7 cellular contexts compared by ENCODE assay signal in the genomic region with DNA sequence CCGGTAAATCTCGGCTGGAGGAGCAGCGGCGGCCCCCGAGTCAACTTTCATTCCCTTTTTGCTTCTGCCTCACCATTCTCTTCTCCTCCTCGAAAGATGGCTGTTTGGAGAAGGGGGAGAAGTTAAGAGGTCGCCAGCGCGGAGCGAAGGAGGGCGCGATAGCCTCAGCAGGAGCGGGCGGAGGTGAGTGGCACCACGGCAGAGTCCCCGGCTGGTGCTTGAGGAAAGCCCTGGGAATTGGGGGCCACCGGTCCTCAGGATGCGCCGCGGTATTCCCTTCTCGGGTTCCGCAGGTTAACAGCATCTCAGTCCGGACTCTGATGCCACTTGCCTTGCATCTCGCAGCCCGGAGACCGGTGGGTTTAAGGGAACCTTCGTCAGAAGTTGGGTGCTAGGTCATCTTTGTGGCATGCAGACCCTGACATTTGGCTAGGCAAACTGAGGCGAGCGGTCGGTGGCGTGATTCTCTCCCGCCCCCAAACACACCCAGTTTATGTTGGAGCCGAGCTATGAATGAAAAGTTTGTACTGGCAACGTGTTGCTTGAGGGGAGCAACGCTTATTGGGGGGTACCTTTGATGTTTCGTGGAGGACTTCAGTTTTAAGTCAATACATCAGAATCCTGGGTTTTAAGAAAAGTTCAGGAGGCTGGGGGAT. TPM values are rescaled to one million over a fixed set of nuclear protein-coding genes. Genes with fewer than 3 reads are reported as not detected.
DNase-seq lines count a peak whose midpoint lies in the region; ATAC-seq and TF ChIP-seq lines count a peak whose summit lies in the region.

No MANE protein-coding gene starts in this region.

- H3K9me3 Mint-ChIP-seq in neural crest cell, result no peaks in the 10 kb centered on the region

- peaks cover 15% of the 10 kb centered on the region for H3K4me1 Mint-ChIP-seq in neural crest cell

- H3K4me3 Mint-ChIP-seq in neural crest cell, result peak overlapping the region; percentile 86

- H3K4me3 ChIP-seq in HAP-1 (peak overlapping the region; percentile 49), RWPE2 (ENCODE audit: severe bottlenecking) (peak overlapping the region; percentile 64)
- H3K4me3 ChIP-seq in effector memory CD4-positive, alpha-beta T cell (ENCODE audit: insufficient read depth, low read depth, low read length, poor library complexity, severe bottlenecking), result no peak overlapping the region

- H3K9me3 ChIP-seq in HAP-1 (no peaks in the 10 kb centered on the region), RWPE2 (ENCODE audit: severe bottlenecking) (no peaks in the 10 kb centered on the region)
- peaks cover 4% of the 10 kb centered on the region for H3K9me3 ChIP-seq in effector memory CD4-positive, alpha-beta T cell (ENCODE audit: control insufficient read depth, low read length)

- peak; percentile 18; the same call in 2 of the 3 replicates for ATAC-seq in RWPE2 (ENCODE audit: low read depth)

- H3K27ac Mint-ChIP-seq in neural crest cell (ENCODE audit: unreplicated experiment), result no peak overlapping the region

- DNase-seq in HAP-1 (ENCODE audit: low spot score in 2 of 2) (peak; percentile 12 to 55), RWPE2 (ENCODE audit: low spot score) (no peak), fibroblast of gingiva (ENCODE audit: low read depth) (peak; percentile 2), neural crest cell (ENCODE audit: low read depth, low spot score) (peak; percentile 8), GF-D8 (lab: John Stamatoyannopoulos, UW) (no peak), kidney tubule cell (ENCODE audit: low spot score) (no peak)
- DNase-seq in effector memory CD4-positive, alpha-beta T cell, result no peak

- no peak overlapping the region for H3K27ac ChIP-seq in RWPE2 (ENCODE audit: poor library complexity, severe bottlenecking)
- no peak overlapping the region for H3K27ac ChIP-seq in effector memory CD4-positive, alpha-beta T cell (ENCODE audit: insufficient read depth, low read length, poor library complexity, severe bottlenecking)

- peaks cover 61% of the 10 kb centered on the region for H3K27me3 Mint-ChIP-seq in neural crest cell (ENCODE audit: low read depth)

- no peaks in the 10 kb centered on the region for H3K36me3 ChIP-seq in HAP-1 (replicated peaks)
- H3K36me3 ChIP-seq in RWPE2 (ENCODE audit: low read depth), result no peaks in the 10 kb centered on the region
- no peaks in the 10 kb centered on the region for H3K36me3 ChIP-seq in effector memory CD4-positive, alpha-beta T cell (ENCODE audit: control insufficient read depth, insufficient read depth, low read length)

- in situ Hi-C loops in HAP-1 (cut with MboI; ENCODE audit: low sequenced_read_pairs), result no loop called here

- no peak for TF ChIP-seq CTCF in RWPE2 (IDR thresholded peaks at IDR 0.05; ENCODE audit: poor library complexity, severe bottlenecking)
- TF ChIP-seq CTCF in neural crest cell (conservative IDR thresholded peaks at IDR 0.05), result no peak

- H3K4me1 ChIP-seq in HAP-1 (peaks cover 3% of the 10 kb centered on the region; the same call in 1 of the 2 replicates), RWPE2 (ENCODE audit: insufficient read depth, poor library complexity, severe bottlenecking) (no peaks in the 10 kb centered on the region)
- peaks cover 4% of the 10 kb centered on the region for H3K4me1 ChIP-seq in effector memory CD4-positive, alpha-beta T cell (ENCODE audit: control insufficient read depth, insufficient read depth, low read length, poor library complexity, severe bottlenecking)

- H3K27me3 ChIP-seq in HAP-1 (ENCODE audit: low read depth) (no peaks in the 10 kb centered on the region), RWPE2 (ENCODE audit: insufficient read depth, poor library complexity, severe bottlenecking) (peaks cover 12% of the 10 kb centered on the region)
- peaks cover 7% of the 10 kb centered on the region for H3K27me3 ChIP-seq in effector memory CD4-positive, alpha-beta T cell (replicated peaks; ENCODE audit: control insufficient read depth, insufficient read depth, low read length, poor library complexity, severe bottlenecking)

- peaks cover under 1% of the 10 kb centered on the region for H3K36me3 Mint-ChIP-seq in neural crest cell (ENCODE audit: low read depth)

RNA-seq across cellular contexts. Expression of a gene that starts 59.5 kb away (rescaled TPM):
- not detected in 2 replicates for total RNA-seq in neural crest cell

Comparison
In these comparisons a context has a peak if more than half of its experiments do, and no peak if none do; other contexts are left out.
1. DNase-seq: peak in HAP-1 (2 of 2), fibroblast of gingiva (single experiment) and neural crest cell (single experiment); none in RWPE2 (single experiment), effector memory CD4-positive, alpha-beta T cell (0 of 3), GF-D8 (single experiment) and kidney tubule cell (single experiment).